Comparison of ENCODE assay signal across 21 cellular contexts in genomic region chr2:229141626-229142025, GRCh38.
DNase-seq lines count a peak whose midpoint lies in the region; ATAC-seq, FAIRE-seq and TF ChIP-seq lines count a peak whose summit lies in the region.
"Had no signal": no experiment of that assay in that cellular context is flagged by ENCODE, and none has a peak within 500 bp of the region (broad histone marks: within the 10 kb centered on the region; RNA-seq: fewer than 3 reads in every experiment).

No MANE protein-coding gene starts in this region.

- DNase-seq in A549 (ENCODE audit: low read depth in 1 of 2, low spot score in 1 of 2) (no peak), HFFc6 (peak; percentile 72), adipocyte (ENCODE audit: low read depth) (peak; percentile 51), foreskin fibroblast (peak; percentile 71 to 88), left lobe of liver (ENCODE audit: low spot score) (no peak)
- no peak for DNase-seq in stimulated activated CD4-positive, alpha-beta T cell treated with anti-CD3 and anti-CD28 coated beads, Interleukin-12 subunit alpha, Interleukin-12 subunit beta, amount 100 ng/mL, for 4 hours
- DNase-seq in effector CD8-positive, alpha-beta T cell (lab: John Stamatoyannopoulos, UW), result no peak
- DNase-seq: activated CD4-positive, alpha-beta T cell treated with anti-CD3 and anti-CD28 coated beads for 4 hours; activated naive CD8-positive, alpha-beta T cell treated with anti-CD3 and anti-CD28 coated beads, Interleukin-2, amount 50 U/mL, for 24 hours; activated T-cell treated with anti-CD3 and anti-CD28 coated beads, Interleukin-2, amount 50 U/mL, for 1 hour; Kasumi-1; lower lobe of right lung; Right ventricle myocardium superior; sigmoid colon; stimulated activated naive CD8-positive, alpha-beta T cell treated with anti-CD3 and anti-CD28 coated beads, Interleukin-15, Interleukin-2, amounts not matched to agents 100 U/mL and 50 U/mL, for 24 hours; uterus had no signal

- H3K9ac ChIP-seq in adipocyte (ENCODE audit: low read length), result no peak overlapping the region

- no peak for TF ChIP-seq RAD21 in A549 (conservative IDR thresholded peaks at IDR 0.05 in 1 of 2, IDR thresholded peaks at IDR 0.05 in 1 of 2)

- CTCF ChIA-PET in A549 (lab: Yijun Ruan, JAX), result interaction anchor here (1.0 to 1.5 kb wide), 3 partner anchors 8 to 11 kb away, joined by 3 to 5 read pairs (median 3); no protein-coding TSS in a partner anchor

- H3K9me3 Mint-ChIP-seq in HFFc6, result peaks cover 2% of the 10 kb centered on the region; the same call in 1 of the 2 replicates

- WGBS in A549 (ENCODE audit: missing lambda C conversion rate), result 0% methylated on average over 2 of the region's 2 CpGs

- H3K4me1 ChIP-seq in A549 (0 out of 3 replicates have a peak, but pooled peaks cover 7% of the 10 kb centered on the region), adipocyte (ENCODE audit: control insufficient read depth, insufficient read depth, low read length) (peaks cover 4% of the 10 kb centered on the region)
- H3K4me1 ChIP-seq: lower lobe of right lung, sigmoid colon, uterus had no signal

- H3K27ac Mint-ChIP-seq in HFFc6, result no peak overlapping the region
- H3K27ac Mint-ChIP-seq: activated naive CD8-positive, alpha-beta T cell treated with anti-CD3 and anti-CD28 coated beads, Interleukin-2, amount 50 U/mL, for 24 hours had no signal

- peaks cover 17% of the 10 kb centered on the region for H3K4me1 Mint-ChIP-seq in HFFc6 (ENCODE audit: low read depth)
- H3K4me1 Mint-ChIP-seq: activated naive CD8-positive, alpha-beta T cell treated with anti-CD3 and anti-CD28 coated beads, Interleukin-2, amount 50 U/mL, for 24 hours had no signal

- TF ChIP-seq POLR2A in A549 (IDR thresholded peaks at IDR 0.05; ENCODE audit: low read length), result no peak

- ATAC-seq in A549 (no peak), left lobe of liver (no peak), GM21786 (IDR thresholded peaks at IDR 0.05; ENCODE audit: unreplicated experiment) (no peak)
- ATAC-seq: activated naive CD8-positive, alpha-beta T cell treated with anti-CD3 and anti-CD28 coated beads, Interleukin-2, amount 50 U/mL, for 24 hours; esophagus mucosa; lower lobe of right lung; stimulated activated naive CD8-positive, alpha-beta T cell treated with anti-CD3 and anti-CD28 coated beads, Interleukin-15, Interleukin-2, amounts not matched to agents 100 U/mL and 50 U/mL, for 24 hours had no signal

- TF ChIP-seq CTCF in A549 (IDR thresholded peaks at IDR 0.05) (no peak), HFFc6 (IDR thresholded peaks at IDR 0.05) (no peak), foreskin fibroblast (IDR thresholded peaks at IDR 0.05; ENCODE audit: low read depth, low read length) (no peak)

- H3K9me3 ChIP-seq in A549 (no peaks in the 10 kb centered on the region), adipocyte (ENCODE audit: control insufficient read depth, low read length) (peaks cover 2% of the 10 kb centered on the region)
- H3K9me3 ChIP-seq: lower lobe of right lung, uterus had no signal

- TF ChIP-seq EP300 in A549 (IDR thresholded peaks at IDR 0.05), result no peak

- no peak overlapping the region for H3K4me3 Mint-ChIP-seq in HFFc6
- H3K4me3 Mint-ChIP-seq: activated naive CD8-positive, alpha-beta T cell treated with anti-CD3 and anti-CD28 coated beads, Interleukin-2, amount 50 U/mL, for 24 hours had no signal

- no peak overlapping the region for H3K4me3 ChIP-seq in A549
- no peak overlapping the region for H3K4me3 ChIP-seq in adipocyte (ENCODE audit: low read length)
- no peak overlapping the region for H3K4me3 ChIP-seq in foreskin fibroblast (ENCODE audit: low read depth in 1 of 2, low read length in 2 of 2)
- H3K4me3 ChIP-seq: coronary artery, lower lobe of right lung, sigmoid colon, uterus had no signal

- H3K27ac ChIP-seq in A549, result no peak overlapping the region
- H3K27ac ChIP-seq: coronary artery, HL-60, lower lobe of right lung, sigmoid colon, uterus had no signal

- FAIRE-seq in A549 (lab: Jason Lieb, UNC), result no peak
- FAIRE-seq: D721Med had no signal

- H3K4me2 ChIP-seq in A549, result no peak overlapping the region

- no peaks in the 10 kb centered on the region for H3K27me3 Mint-ChIP-seq in HFFc6 (ENCODE audit: insufficient read depth)
- H3K27me3 Mint-ChIP-seq: activated naive CD8-positive, alpha-beta T cell treated with anti-CD3 and anti-CD28 coated beads, Interleukin-2, amount 50 U/mL, for 24 hours had no signal

- POLR2A ChIA-PET in A549 (lab: Yijun Ruan, JAX), result no interaction called here

- no peaks in the 10 kb centered on the region for H3K36me3 Mint-ChIP-seq in HFFc6 (ENCODE audit: low read depth)

- H3K36me3 ChIP-seq in adipocyte (ENCODE audit: control insufficient read depth, insufficient read depth, low read length, severe bottlenecking), result no peaks in the 10 kb centered on the region
- H3K36me3 ChIP-seq: lower lobe of right lung, sigmoid colon, uterus had no signal

- H3K27me3 ChIP-seq in adipocyte (replicated peaks; ENCODE audit: control insufficient read depth, insufficient read depth, low read length), result no peaks in the 10 kb centered on the region
- H3K27me3 ChIP-seq: sigmoid colon, uterus had no signal

TF ChIP-seq in A549, 52 proteins besides CTCF, POLR2A, EP300 and RAD21:
- TF ChIP-seq MAZ (IDR thresholded peaks at IDR 0.05; ENCODE audit: borderline replicate concordance, low read depth, low read length) (no peak), ZSCAN20 (CRISPR knock-in tag; IDR thresholded peaks at IDR 0.05) (no peak), GATA3 (IDR thresholded peaks at IDR 0.05; ENCODE audit: borderline replicate concordance) (no peak), RARB (CRISPR knock-in tag; IDR thresholded peaks at IDR 0.05) (no peak), FOSL2 (IDR thresholded peaks at IDR 0.05) (no peak), FOSL2 (CRISPR knock-in tag; IDR thresholded peaks at IDR 0.05) (peak; percentile 12; the same call in 1 of the 2 replicates), RFX5 (IDR thresholded peaks at IDR 0.05) (no peak)

Comparison
In these comparisons a context has a peak if more than half of its experiments do, and no peak if none do; other contexts are left out.
1. DNase-seq: peak in HFFc6 (single experiment), adipocyte (single experiment) and foreskin fibroblast (2 of 2); none in A549 (0 of 2), left lobe of liver (single experiment), stimulated activated CD4-positive, alpha-beta T cell treated with anti-CD3 and anti-CD28 coated beads, Interleukin-12 subunit alpha, Interleukin-12 subunit beta, amount 100 ng/mL, for 4 hours (single experiment) and effector CD8-positive, alpha-beta T cell (single experiment).